In the genomic region with DNA sequence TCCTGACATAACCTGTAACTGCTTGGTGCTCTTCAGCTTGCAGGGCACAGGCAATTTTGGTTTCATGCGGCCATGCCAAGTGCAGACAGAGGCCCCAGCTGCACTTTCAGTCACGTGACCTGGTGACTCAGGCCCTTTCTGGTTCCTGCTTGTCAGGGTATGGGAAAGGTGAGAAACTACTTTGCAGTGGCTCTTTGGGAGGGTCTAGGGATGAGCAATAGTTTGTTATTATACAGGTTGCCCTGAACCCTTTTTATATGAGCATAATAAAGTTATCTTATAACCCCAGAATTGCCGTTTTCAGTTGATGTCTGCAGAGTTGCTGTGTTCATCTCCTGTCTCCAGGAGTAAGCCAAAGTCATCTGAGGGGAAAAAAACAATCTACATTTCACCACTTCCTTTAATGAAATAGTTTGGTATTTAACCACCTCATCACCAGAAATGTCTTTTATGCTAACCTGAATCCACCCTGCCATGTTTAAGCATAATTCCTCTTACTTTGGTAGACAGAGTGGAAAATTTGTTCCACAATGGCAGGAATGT, we compare ENCODE assay signal across 8 cellular contexts. TPM values are rescaled to one million over a fixed set of nuclear protein-coding genes. Genes with fewer than 3 reads are reported as not detected.
DNase-seq lines count a peak whose midpoint lies in the region; ATAC-seq and TF ChIP-seq lines count a peak whose summit lies in the region.

No MANE protein-coding gene starts in this region.

- H3K27me3 Mint-ChIP-seq in progenitor cell of endocrine pancreas: peaks cover 20% of the 10 kb centered on the region

- no peak overlapping the region for H3K27ac ChIP-seq in WERI-Rb-1

- ATAC-seq in HG03159 (IDR thresholded peaks at IDR 0.05; ENCODE audit: unreplicated experiment) (peak; percentile 73), SK-N-SH treated with all-trans-retinoic acid at 6 μM for 48 hours (peak; percentile 80)

- no peaks in the 10 kb centered on the region for H3K36me3 Mint-ChIP-seq in progenitor cell of endocrine pancreas (ENCODE audit: insufficient read depth)

- H3K36me3 ChIP-seq in WERI-Rb-1: no peaks in the 10 kb centered on the region

- peaks cover 12% of the 10 kb centered on the region for H3K4me1 Mint-ChIP-seq in progenitor cell of endocrine pancreas (ENCODE audit: low read depth)

- H3K4me3 Mint-ChIP-seq in progenitor cell of endocrine pancreas (ENCODE audit: low read depth): no peak overlapping the region

- DNase-seq in GDM1 (lab: John Stamatoyannopoulos, UW): peak; percentile 28
- DNase-seq in activated naive CD4-positive, alpha-beta T cell treated with anti-CD3 and anti-CD28 coated beads, Interleukin-2, amount 50 U/mL, for 16 hours: peak; percentile 78
- DNase-seq in iPS-NIHi11 (ENCODE audit: low spot score): peak; percentile 39
- peak; percentile 68 to 80 for DNase-seq in stimulated activated CD4-positive, alpha-beta T cell treated with anti-CD3 and anti-CD28 coated beads, Interleukin-4, amount 100 ng/mL, for 48 hours (ENCODE audit: low read depth in 2 of 2)
- no peak for DNase-seq in progenitor cell of endocrine pancreas (ENCODE audit: low spot score, unreplicated experiment)
- no peak for DNase-seq in WERI-Rb-1

- no peaks in the 10 kb centered on the region for H3K9me3 ChIP-seq in WERI-Rb-1 (ENCODE audit: severe bottlenecking)

- H3K9me3 Mint-ChIP-seq in progenitor cell of endocrine pancreas (ENCODE audit: low read depth): no peaks in the 10 kb centered on the region

- TF ChIP-seq CTCF in progenitor cell of endocrine pancreas (IDR thresholded peaks at IDR 0.05; ENCODE audit: unreplicated experiment) (no peak), WERI-Rb-1 (IDR thresholded peaks at IDR 0.05; ENCODE audit: low read depth, low read length) (no peak)

- H3K27me3 ChIP-seq in WERI-Rb-1 (ENCODE audit: insufficient read depth, low read depth, severe bottlenecking): no peaks in the 10 kb centered on the region

- H3K27ac Mint-ChIP-seq in progenitor cell of endocrine pancreas: no peak overlapping the region

- no peak overlapping the region for H3K4me3 ChIP-seq in WERI-Rb-1 (ENCODE audit: low read depth, low read length)

TF ChIP-seq in SK-N-SH treated with all-trans-retinoic acid at 6 μM for 48 hours, 23 proteins besides CTCF, POLR2A, EP300 and RAD21:
- TF ChIP-seq ZFP3 (CRISPR knock-in tag; IDR thresholded peaks at IDR 0.05) (no peak), ZC3H10 (CRISPR knock-in tag; IDR thresholded peaks at IDR 0.05) (no peak), ZFP30 (CRISPR knock-in tag; IDR thresholded peaks at IDR 0.05) (no peak), BACH2 (CRISPR knock-in tag; IDR thresholded peaks at IDR 0.05; ENCODE audit: borderline replicate concordance) (no peak), POU6F1 (CRISPR knock-in tag; IDR thresholded peaks at IDR 0.05; ENCODE audit: borderline replicate concordance, low read depth) (no peak), CSDC2 (CRISPR knock-in tag; IDR thresholded peaks at IDR 0.05) (no peak), ZNF70 (CRISPR knock-in tag; IDR thresholded peaks at IDR 0.05) (no peak), SNAI2 (CRISPR knock-in tag; IDR thresholded peaks at IDR 0.05) (no peak), PPARA (CRISPR knock-in tag; IDR thresholded peaks at IDR 0.05; ENCODE audit: borderline replicate concordance) (no peak), OSR1 (CRISPR knock-in tag; IDR thresholded peaks at IDR 0.05) (no peak), ESRRG (CRISPR knock-in tag; IDR thresholded peaks at IDR 0.05) (no peak), GLIS3 (CRISPR knock-in tag; IDR thresholded peaks at IDR 0.05) (no peak)
TF ChIP-seq in SK-N-SH treated with all-trans-retinoic acid at 6 μM for 48 hours: peak in this region for 0.

RNA-seq across cellular contexts. Expression of gene EMP1, which starts 30.9 kb away (rescaled TPM):
- total RNA-seq in progenitor cell of endocrine pancreas: 0.31 and 0.47 TPM in 2 replicates

Comparison
In these comparisons a context has a peak if more than half of its experiments do, and no peak if none do; other contexts are left out.
1. DNase-seq: peak in GDM1 (single experiment), activated naive CD4-positive, alpha-beta T cell treated with anti-CD3 and anti-CD28 coated beads, Interleukin-2, amount 50 U/mL, for 16 hours (single experiment), iPS-NIHi11 (single experiment) and stimulated activated CD4-positive, alpha-beta T cell treated with anti-CD3 and anti-CD28 coated beads, Interleukin-4, amount 100 ng/mL, for 48 hours (2 of 2); none in progenitor cell of endocrine pancreas (single experiment) and WERI-Rb-1 (single experiment).